In genomic region chr15:100687532-100688215, GRCh38 we compare ENCODE assay signal across 1 cellular context.
TF ChIP-seq lines count a peak whose summit lies in the region.

No MANE protein-coding gene starts in this region.

TF ChIP-seq in SK-N-SH treated with all-trans-retinoic acid at 6 μM for 48 hours, 23 proteins besides CTCF, POLR2A, EP300 and RAD21 (continued from another document):
- no peak for TF ChIP-seq TCF4 (CRISPR knock-in tag; IDR thresholded peaks at IDR 0.05; ENCODE audit: borderline replicate concordance)
- TF ChIP-seq, protein P1, sequence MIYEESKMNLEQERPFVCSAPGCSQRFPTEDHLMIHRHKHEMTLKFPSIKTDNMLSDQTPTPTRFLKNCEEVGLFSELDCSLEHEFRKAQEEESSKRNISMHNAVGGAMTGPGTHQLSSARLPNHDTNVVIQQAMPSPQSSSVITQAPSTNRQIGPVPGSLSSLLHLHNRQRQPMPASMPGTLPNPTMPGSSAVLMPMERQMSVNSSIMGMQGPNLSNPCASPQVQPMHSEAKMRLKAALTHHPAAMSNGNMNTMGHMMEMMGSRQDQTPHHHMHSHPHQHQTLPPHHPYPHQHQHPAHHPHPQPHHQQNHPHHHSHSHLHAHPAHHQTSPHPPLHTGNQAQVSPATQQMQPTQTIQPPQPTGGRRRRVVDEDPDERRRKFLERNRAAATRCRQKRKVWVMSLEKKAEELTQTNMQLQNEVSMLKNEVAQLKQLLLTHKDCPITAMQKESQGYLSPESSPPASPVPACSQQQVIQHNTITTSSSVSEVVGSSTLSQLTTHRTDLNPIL (CRISPR knock-in tag; IDR thresholded peaks at IDR 0.05; ENCODE audit: low read depth) = no peak
- TF ChIP-seq BACH2 (CRISPR knock-in tag; IDR thresholded peaks at IDR 0.05; ENCODE audit: borderline replicate concordance) = no peak
TF ChIP-seq in SK-N-SH treated with all-trans-retinoic acid at 6 μM for 48 hours: peak in this region for 0.
